Comparison of ENCODE assay signal across 15 cellular contexts in the genomic region with DNA sequence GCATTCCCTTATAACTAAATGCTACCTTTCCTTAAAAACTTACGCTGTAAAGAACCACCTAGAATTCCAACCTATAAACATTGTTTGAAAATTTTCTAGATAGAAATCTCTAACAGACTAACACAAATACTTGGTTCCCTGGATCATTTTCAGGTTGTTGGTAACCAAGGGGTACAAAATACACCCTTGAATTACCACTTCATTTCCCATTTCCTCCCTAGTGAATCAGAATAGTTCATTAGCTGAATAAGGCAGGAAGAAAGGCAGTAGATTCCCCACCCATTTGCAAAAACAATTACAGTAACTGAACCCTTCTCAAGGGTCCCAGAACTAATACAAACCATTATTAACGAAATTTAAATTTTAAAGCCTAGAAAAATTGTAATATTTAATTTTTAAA. TPM values are rescaled to one million over a fixed set of nuclear protein-coding genes. Genes with fewer than 3 reads are reported as not detected.
DNase-seq lines count a peak whose midpoint lies in the region; ATAC-seq, FAIRE-seq and TF ChIP-seq lines count a peak whose summit lies in the region.
"Had no signal": no experiment of that assay in that cellular context is flagged by ENCODE, and none has a peak within 500 bp of the region (broad histone marks: within the 10 kb centered on the region; RNA-seq: fewer than 3 reads in every experiment).

No MANE protein-coding gene starts in this region.

- no peak for TF ChIP-seq CTCF in hepatocyte (IDR thresholded peaks at IDR 0.05; ENCODE audit: poor library complexity)
- TF ChIP-seq CTCF in GM13976 (IDR thresholded peaks at IDR 0.05; ENCODE audit: borderline replicate concordance, control extremely low read depth, extremely low read depth, insufficient read depth, missing control alignments), result no peak

- H3K27me3 ChIP-seq in hepatocyte, result no peaks in the 10 kb centered on the region

- ATAC-seq in stimulated activated naive CD8-positive, alpha-beta T cell treated with anti-CD3 and anti-CD28 coated beads, Interleukin-15, Interleukin-2, amounts not matched to agents 100 U/mL and 50 U/mL, for 24 hours, result no peak
- no peak for ATAC-seq in T-helper 17 cell
- ATAC-seq in HG02759 (IDR thresholded peaks at IDR 0.05; ENCODE audit: unreplicated experiment), result no peak

- no peaks in the 10 kb centered on the region for H3K27me3 Mint-ChIP-seq in stimulated activated naive CD8-positive, alpha-beta T cell treated with anti-CD3 and anti-CD28 coated beads, Interleukin-15, Interleukin-2, amounts not matched to agents 100 ng/mL and 50 ng/mL, for 24 hours
- no peaks in the 10 kb centered on the region for H3K27me3 Mint-ChIP-seq in T-helper 17 cell
- H3K27me3 Mint-ChIP-seq: activated B cell treated with CpG ODN at 0.5 μM for 24 hours, progenitor cell of endocrine pancreas had no signal

- no peak for DNase-seq in stimulated activated naive CD8-positive, alpha-beta T cell treated with anti-CD3 and anti-CD28 coated beads, Interleukin-15, Interleukin-2, amounts not matched to agents 100 U/mL and 50 U/mL, for 24 hours
- DNase-seq in T-helper 17 cell, result no peak
- no peak for DNase-seq in hepatocyte (ENCODE audit: low spot score)
- DNase-seq in urothelium cell line (ENCODE audit: low spot score), result no peak
- DNase-seq in GM13976 (ENCODE audit: low spot score), result no peak
- DNase-seq in HEK293T (ENCODE audit: extremely low spot score), result no peak
- DNase-seq: activated B cell treated with CpG ODN at 0.5 μM for 24 hours; activated T-cell treated with anti-CD3 and anti-CD28 coated beads, Interleukin-2, amount 50 U/mL, for 48 hours; H7; midbrain; NCI-H2029 treated with DMSO at 0.1 percent for 48 hours; NK-92 treated with Interleukin-12 subunit alpha and Interleukin-12 subunit beta, amount 100 ng/mL, for 24 hours had no signal

- H3K79me2 ChIP-seq in hepatocyte, result peaks cover 98% of the 10 kb centered on the region

- H3K36me3 Mint-ChIP-seq in stimulated activated naive CD8-positive, alpha-beta T cell treated with anti-CD3 and anti-CD28 coated beads, Interleukin-15, Interleukin-2, amounts not matched to agents 100 ng/mL and 50 ng/mL, for 24 hours (ENCODE audit: low read depth), result peaks cover 66% of the 10 kb centered on the region
- no peaks in the 10 kb centered on the region for H3K36me3 Mint-ChIP-seq in T-helper 17 cell (ENCODE audit: low read depth)

- no peaks in the 10 kb centered on the region for H3K9me3 Mint-ChIP-seq in stimulated activated naive CD8-positive, alpha-beta T cell treated with anti-CD3 and anti-CD28 coated beads, Interleukin-15, Interleukin-2, amounts not matched to agents 100 ng/mL and 50 ng/mL, for 24 hours
- H3K9me3 Mint-ChIP-seq: activated B cell treated with CpG ODN at 0.5 μM for 24 hours had no signal

- POLR2A ChIA-PET in HEK293T (lab: Yijun Ruan, JAX), result no interaction called here

- H3K4me1 ChIP-seq in hepatocyte (ENCODE audit: insufficient read depth), result peaks cover 41% of the 10 kb centered on the region

- no peak overlapping the region for H3K4me3 ChIP-seq in hepatocyte

- in situ Hi-C loops in GM13976 (cut with MboI; ENCODE audit: low sequenced_read_pairs, unreplicated experiment), result no loop called here

- H2AFZ ChIP-seq in hepatocyte, result no peak overlapping the region

- H3K36me3 ChIP-seq in hepatocyte (replicated peaks; ENCODE audit: insufficient read depth, low read depth), result no peaks in the 10 kb centered on the region

- H3K27ac Mint-ChIP-seq in stimulated activated naive CD8-positive, alpha-beta T cell treated with anti-CD3 and anti-CD28 coated beads, Interleukin-15, Interleukin-2, amounts not matched to agents 100 ng/mL and 50 ng/mL, for 24 hours, result no peak overlapping the region
- H3K27ac Mint-ChIP-seq in T-helper 17 cell, result peak overlapping the region; percentile 59

- peak overlapping the region; percentile 82 for H3K4me2 ChIP-seq in hepatocyte

- peaks cover 82% of the 10 kb centered on the region for H4K20me1 ChIP-seq in hepatocyte (ENCODE audit: insufficient read depth, poor library complexity, severe bottlenecking)

- peak overlapping the region; percentile 60 for H3K4me3 Mint-ChIP-seq in stimulated activated naive CD8-positive, alpha-beta T cell treated with anti-CD3 and anti-CD28 coated beads, Interleukin-15, Interleukin-2, amounts not matched to agents 100 ng/mL and 50 ng/mL, for 24 hours
- H3K4me3 Mint-ChIP-seq in T-helper 17 cell, result peak overlapping the region; percentile 60

- H3K9me3 ChIP-seq in T-helper 17 cell (ENCODE audit: control insufficient read depth, low read length, poor library complexity, severe bottlenecking), result no peaks in the 10 kb centered on the region
- H3K9me3 ChIP-seq in hepatocyte (ENCODE audit: low read depth), result no peaks in the 10 kb centered on the region

- H3K4me1 Mint-ChIP-seq in stimulated activated naive CD8-positive, alpha-beta T cell treated with anti-CD3 and anti-CD28 coated beads, Interleukin-15, Interleukin-2, amounts not matched to agents 100 ng/mL and 50 ng/mL, for 24 hours (ENCODE audit: low read depth), result peaks cover 78% of the 10 kb centered on the region
- peaks cover 45% of the 10 kb centered on the region for H3K4me1 Mint-ChIP-seq in T-helper 17 cell

- no peak overlapping the region for H3K27ac ChIP-seq in hepatocyte

- WGBS in hepatocyte (ENCODE audit: low lambda C conversion rate, missing lambda C conversion rate), result 94% methylated on average over 2 of the region's 2 CpGs

- no peaks in the 10 kb centered on the region for H3K9me2 ChIP-seq in hepatocyte (replicated peaks; ENCODE audit: insufficient read depth)

- CTCF ChIA-PET in HEK293T (lab: Yijun Ruan, JAX), result no interaction called here

- FAIRE-seq in urothelium cell line (lab: Jason Lieb, UNC), result no peak

TF ChIP-seq in HEK293T, 16 proteins besides CTCF, POLR2A, EP300 and RAD21:
- TF ChIP-seq SUZ12 (IDR thresholded peaks at IDR 0.05) (no peak), FOXM1 (IDR thresholded peaks at IDR 0.05; ENCODE audit: borderline replicate concordance) (no peak), ELF4 (IDR thresholded peaks at IDR 0.05) (no peak), PKNOX1 (IDR thresholded peaks at IDR 0.05) (no peak), FOXA1 (IDR thresholded peaks at IDR 0.05) (no peak), FOXK2 (IDR thresholded peaks at IDR 0.05) (no peak), CTBP1 (IDR thresholded peaks at IDR 0.05; ENCODE audit: borderline replicate concordance) (no peak), ZNF384 (IDR thresholded peaks at IDR 0.05) (no peak)

RNA-seq across cellular contexts. Expression of gene MEX3C, which starts 5.5 kb away (rescaled TPM):
- total RNA-seq in T-helper 17 cell, result 10 to 100 TPM; 54.0 to 71.1 TPM
- 59.4 and 67.3 TPM in 2 replicates for total RNA-seq in hepatocyte
- polyA plus RNA-seq in hepatocyte, result 18.9 and 21.0 TPM in 2 replicates
